In the genomic region with DNA sequence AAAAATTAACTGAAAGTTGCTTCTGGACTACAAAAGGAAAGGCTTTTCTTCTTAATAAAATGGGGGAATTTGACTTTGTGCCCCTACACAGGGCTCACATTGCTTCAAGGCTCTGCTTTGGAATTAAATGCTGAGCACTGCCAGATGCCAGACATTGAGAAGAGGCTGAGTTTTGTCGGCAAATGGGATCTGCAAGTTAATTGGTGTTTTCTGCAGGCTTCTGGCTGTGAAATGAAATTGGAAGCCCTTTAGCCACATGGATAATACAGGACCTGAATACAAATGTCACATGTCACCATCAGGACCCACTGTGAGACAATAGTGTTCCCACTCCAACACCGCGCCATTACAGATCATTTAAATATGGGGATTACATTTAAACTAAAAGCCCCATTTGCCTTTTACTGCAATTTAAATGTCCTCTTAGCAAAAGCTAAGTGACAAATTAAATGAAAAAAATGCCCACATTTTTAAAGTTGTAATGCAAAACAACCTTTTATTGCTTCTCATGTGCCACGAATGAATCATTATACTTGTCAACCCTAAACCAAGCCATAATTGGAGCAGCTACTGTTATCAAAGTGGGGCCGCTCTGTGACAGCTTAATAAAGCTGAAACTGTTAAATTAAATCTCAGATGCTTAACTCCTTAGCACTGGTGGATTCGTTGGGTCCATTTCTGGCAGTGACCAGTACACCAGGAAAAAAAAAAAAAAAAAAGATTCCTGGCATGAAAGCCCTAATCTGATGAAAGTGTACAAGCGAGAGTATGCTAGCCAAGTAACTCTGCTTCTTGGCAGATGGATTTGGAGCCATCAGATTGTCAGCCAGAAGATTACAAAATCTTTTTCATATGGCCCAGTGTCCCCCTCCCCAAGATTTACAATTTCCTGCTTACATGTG, we compare ENCODE assay signal across 18 cellular contexts.
A peak's percentile ranks its signal among the peaks of the same experiment; 100 is the strongest.
DNase-seq lines count a peak whose midpoint lies in the region; ATAC-seq and TF ChIP-seq lines count a peak whose summit lies in the region.
"Had no signal": no experiment of that assay in that cellular context is flagged by ENCODE, and none has a peak within 500 bp of the region (broad histone marks: within the 10 kb centered on the region; RNA-seq: fewer than 3 reads in every experiment).

No MANE protein-coding gene starts in this region.

- H3K9me3 ChIP-seq in SK-N-MC (ENCODE audit: low read depth, low read length) (no peaks in the 10 kb centered on the region), Caco-2 (no peaks in the 10 kb centered on the region), PC-9 (ENCODE audit: insufficient read depth, low read depth) (no peaks in the 10 kb centered on the region)
- H3K9me3 ChIP-seq: esophagus muscularis mucosa had no signal

- intact Hi-C loops in head of caudate nucleus (cut with DNase I) = no loop called here
- intact Hi-C loops in Caco-2 (cut with micrococcal nuclease; ENCODE audit: unreplicated experiment) = no loop called here
- intact Hi-C loops in PC-9 (cut with micrococcal nuclease; ENCODE audit: unreplicated experiment) = no loop called here

- H3K4me3 ChIP-seq in SK-N-MC = peak overlapping the region; percentile 13; the same call in 1 of the 2 replicates
- no peak overlapping the region for H3K4me3 ChIP-seq in Caco-2 (ENCODE audit: low read depth, low read length)
- no peak overlapping the region for H3K4me3 ChIP-seq in PC-9
- H3K4me3 ChIP-seq: esophagus muscularis mucosa had no signal

- no peaks in the 10 kb centered on the region for H3K9me2 ChIP-seq in PC-9 (ENCODE audit: insufficient read depth)

- peaks cover 96% of the 10 kb centered on the region for H3K36me3 ChIP-seq in SK-N-MC (ENCODE audit: insufficient read depth, low read length)
- H3K36me3 ChIP-seq in Caco-2 (ENCODE audit: control insufficient read depth, insufficient read depth, low read length) = no peaks in the 10 kb centered on the region
- no peaks in the 10 kb centered on the region for H3K36me3 ChIP-seq in PC-9 (ENCODE audit: low read depth)

- no peaks in the 10 kb centered on the region for H3K4me1 ChIP-seq in Caco-2
- no peaks in the 10 kb centered on the region for H3K4me1 ChIP-seq in PC-9 (replicated peaks; ENCODE audit: insufficient read depth)

- no peak overlapping the region for H3K27ac Mint-ChIP-seq in Caco-2 (ENCODE audit: unreplicated experiment)
- H3K27ac Mint-ChIP-seq: activated CD8-positive, alpha-beta T cell treated with anti-CD3 and anti-CD28 coated beads for 36 hours; immature natural killer cell; naive thymus-derived CD8-positive, alpha-beta T cell; type B pancreatic cell had no signal

- POLR2A ChIA-PET in Caco-2 (lab: Charles Lee) = no interaction called here
- POLR2A ChIA-PET in PC-9 (lab: Charles Lee; ENCODE audit: unreplicated experiment) = no interaction called here

- TF ChIP-seq CTCF in Caco-2 (IDR thresholded peaks at IDR 0.05; ENCODE audit: insufficient read depth in 1 of 2, low read depth in 1 of 2, low read length in 1 of 2, severe bottlenecking in 1 of 2, unreplicated experiment in 1 of 2) (no peak), PC-9 (conservative IDR thresholded peaks at IDR 0.05) (no peak)

- no peak overlapping the region for H3K4me3 Mint-ChIP-seq in activated T-cell treated with anti-CD3 and anti-CD28 coated beads, Interleukin-2, amount 50 U/mL, for 4 hours
- H3K4me3 Mint-ChIP-seq in Caco-2 (ENCODE audit: unreplicated experiment) = no peak overlapping the region
- H3K4me3 Mint-ChIP-seq: activated CD8-positive, alpha-beta T cell treated with anti-CD3 and anti-CD28 coated beads for 36 hours; immature natural killer cell; naive thymus-derived CD8-positive, alpha-beta T cell; type B pancreatic cell had no signal

- H3K36me3 Mint-ChIP-seq in activated T-cell treated with anti-CD3 and anti-CD28 coated beads, Interleukin-2, amount 50 U/mL, for 4 hours (ENCODE audit: insufficient read depth) = peaks cover 28% of the 10 kb centered on the region
- peaks cover 10% of the 10 kb centered on the region for H3K36me3 Mint-ChIP-seq in Caco-2 (ENCODE audit: insufficient read depth, unreplicated experiment)

- peak; percentile 18 for DNase-seq in NCI-H2171 treated with DMSO at 0.1 percent for 48 hours (lab: John Stamatoyannopoulos, UW)
- DNase-seq in NCI-H2171 (lab: John Stamatoyannopoulos, UW) = no peak
- DNase-seq in SK-N-MC (ENCODE audit: low read depth, low spot score) = no peak
- peak in 22 of 42 donors; percentile 8 to 70 (median 36) for DNase-seq in head of caudate nucleus
- no peak for DNase-seq in activated T-cell treated with anti-CD3 and anti-CD28 coated beads, Interleukin-2, amount 50 U/mL, for 4 hours
- no peak for DNase-seq in Caco-2
- no peak for DNase-seq in PC-9
- DNase-seq: ACHN; activated CD8-positive, alpha-beta T cell treated with anti-CD3 and anti-CD28 coated beads for 36 hours; HCEC 1CT; immature natural killer cell; naive thymus-derived CD8-positive, alpha-beta T cell; NCI-H1694 treated with DMSO at 0.1 percent for 48 hours; stimulated activated CD4-positive, alpha-beta T cell treated with anti-CD3 and anti-CD28 coated beads, Interleukin-12 subunit alpha, Interleukin-12 subunit beta, amount 100 ng/mL, for 4 hours; T1000 had no signal

- H3K27me3 ChIP-seq in Caco-2 (replicated peaks; ENCODE audit: control insufficient read depth, insufficient read depth, low read length) = no peaks in the 10 kb centered on the region
- H3K27me3 ChIP-seq in PC-9 (ENCODE audit: insufficient read depth, low read depth) = no peaks in the 10 kb centered on the region
- H3K27me3 ChIP-seq: esophagus muscularis mucosa had no signal

- no peaks in the 10 kb centered on the region for H3K4me1 Mint-ChIP-seq in activated T-cell treated with anti-CD3 and anti-CD28 coated beads, Interleukin-2, amount 50 U/mL, for 4 hours (ENCODE audit: low read depth)
- H3K4me1 Mint-ChIP-seq in Caco-2 (ENCODE audit: low read depth, unreplicated experiment) = no peaks in the 10 kb centered on the region

- no peaks in the 10 kb centered on the region for H3K27me3 Mint-ChIP-seq in activated T-cell treated with anti-CD3 and anti-CD28 coated beads, Interleukin-2, amount 50 U/mL, for 4 hours (ENCODE audit: low read depth)
- no peaks in the 10 kb centered on the region for H3K27me3 Mint-ChIP-seq in Caco-2 (ENCODE audit: insufficient read depth, unreplicated experiment)
- H3K27me3 Mint-ChIP-seq: activated CD8-positive, alpha-beta T cell treated with anti-CD3 and anti-CD28 coated beads for 36 hours; naive thymus-derived CD8-positive, alpha-beta T cell; type B pancreatic cell had no signal

- no peak for ATAC-seq in activated T-cell treated with anti-CD3 and anti-CD28 coated beads, Interleukin-2, amount 50 U/mL, for 4 hours
- ATAC-seq: activated CD8-positive, alpha-beta T cell treated with anti-CD3 and anti-CD28 coated beads for 36 hours; naive thymus-derived CD8-positive, alpha-beta T cell had no signal

- H3K9ac ChIP-seq in SK-N-MC (ENCODE audit: insufficient read length) = peak overlapping the region; percentile 20

- H3K9me3 Mint-ChIP-seq in activated T-cell treated with anti-CD3 and anti-CD28 coated beads, Interleukin-2, amount 50 U/mL, for 4 hours = no peaks in the 10 kb centered on the region
- H3K9me3 Mint-ChIP-seq in Caco-2 (ENCODE audit: unreplicated experiment) = no peaks in the 10 kb centered on the region
- H3K9me3 Mint-ChIP-seq: activated CD8-positive, alpha-beta T cell treated with anti-CD3 and anti-CD28 coated beads for 36 hours; immature natural killer cell; naive thymus-derived CD8-positive, alpha-beta T cell; type B pancreatic cell had no signal

- H3K27ac ChIP-seq in SK-N-MC (peak overlapping the region; percentile 56), temporal lobe (ENCODE audit: low read depth, low read length) (peak overlapping the region; percentile 52), PC-9 (no peak overlapping the region)

- no peaks in the 10 kb centered on the region for H3K79me2 ChIP-seq in PC-9 (ENCODE audit: low read depth)

- no peak overlapping the region for H3K4me2 ChIP-seq in PC-9

- H3F3A ChIP-seq in PC-9 (ENCODE audit: insufficient read depth, low read depth) = no peaks in the 10 kb centered on the region

- BruUV-seq in Caco-2 (replicated peaks; lab: Mats Ljungman, UMichigan) (no TSS peak), PC-9 (replicated peaks; lab: Mats Ljungman, UMichigan) (no TSS peak)

- CTCF ChIA-PET in Caco-2 (lab: Charles Lee) (no interaction called here), PC-9 (lab: Charles Lee) (interaction anchor here (0.7 kb wide), 1 partner anchor 79 kb away, joined by 13 read pairs; no protein-coding TSS in a partner anchor)

- no peak overlapping the region for H2AFZ ChIP-seq in PC-9

- 0 out of 2 replicates have a peak, but pooled peaks cover 6% of the 10 kb centered on the region for H4K20me1 ChIP-seq in PC-9 (ENCODE audit: insufficient read depth)

Comparison
In these comparisons a context has a peak if more than half of its experiments do, and no peak if none do; other contexts are left out.
1. DNase-seq: peak in NCI-H2171 treated with DMSO at 0.1 percent for 48 hours (single experiment) and head of caudate nucleus (22 of 42); none in NCI-H2171 (single experiment), SK-N-MC (single experiment), activated T-cell treated with anti-CD3 and anti-CD28 coated beads, Interleukin-2, amount 50 U/mL, for 4 hours (single experiment), Caco-2 (0 of 2) and PC-9 (0 of 2).